8 cellular contexts compared by ENCODE assay signal in genomic region chr17:17839792-17840707, GRCh38.
DNase-seq lines count a peak whose midpoint lies in the region; ATAC-seq lines count a peak whose summit lies in the region.

No MANE protein-coding gene starts in this region.

- DNase-seq in C1 segment of cervical spinal cord (lab: John Stamatoyannopoulos, UW) (peak in 13 of 14 donors; percentile 72 to 97 (median 89)), HK-2 (ENCODE audit: unreplicated experiment) (peak; percentile 89), NOMO-1 treated with dmso at 0.1 percent for 144 hours (lab: John Stamatoyannopoulos, UW; ENCODE audit: unreplicated experiment) (peak; percentile 70), activated T-cell treated with anti-CD3 and anti-CD28 coated beads for 4 hours (peak; percentile 71), epidermal melanocyte (ENCODE audit: insufficient read length, low spot score) (peak; percentile 96), middle frontal gyrus (ENCODE audit: extremely low spot score, low spot score) (peak; percentile 76)
- DNase-seq in stimulated activated CD8-positive, alpha-beta memory T cell treated with anti-CD3 and anti-CD28 coated beads, Interleukin-2, amount 100 ng/mL, for 48 hours (ENCODE audit: low read depth in 2 of 2) = peak; percentile 75 to 78

- ATAC-seq in GM19395 (IDR thresholded peaks at IDR 0.05; ENCODE audit: unreplicated experiment) = peak; percentile 56

Comparison
In these comparisons a context has a peak if more than half of its experiments do, and no peak if none do; other contexts are left out.
1. Peak in every context shown above with its lines: DNase-seq and ATAC-seq.